In the genomic region with DNA sequence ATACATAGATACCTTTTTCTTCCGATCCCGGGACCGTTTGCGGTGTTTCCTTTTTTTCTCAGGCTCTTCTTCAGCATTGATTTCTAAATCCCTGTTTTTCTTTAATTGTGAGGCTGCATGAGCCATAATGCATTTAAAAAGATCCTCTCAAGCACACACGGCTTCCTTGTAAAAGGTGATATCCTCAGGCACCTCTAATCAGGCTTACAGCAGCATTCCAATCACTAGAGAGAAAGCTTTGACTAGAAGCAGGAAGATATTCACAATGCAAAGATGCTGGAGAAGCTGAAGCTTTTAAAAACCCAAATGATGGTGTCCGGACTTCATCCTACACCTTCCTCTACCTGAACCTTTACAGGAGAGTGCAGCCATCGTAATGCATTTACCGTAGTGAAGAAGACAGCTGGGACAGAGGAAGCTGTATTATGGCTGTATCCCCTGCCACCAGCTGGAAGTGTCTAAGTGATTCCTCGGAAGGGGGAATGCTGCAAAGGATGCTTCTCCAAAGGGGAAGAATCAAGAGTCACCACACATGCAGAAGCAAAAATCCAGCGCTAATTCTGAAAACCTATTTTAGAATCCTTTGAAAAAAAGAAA, we compare ENCODE assay signal across 8 cellular contexts. TPM values are rescaled to one million over a fixed set of nuclear protein-coding genes. Genes with fewer than 3 reads are reported as not detected.
DNase-seq lines count a peak whose midpoint lies in the region; ATAC-seq, FAIRE-seq and TF ChIP-seq lines count a peak whose summit lies in the region.

A gene (minus strand): TSS at position 463 of the 597 bp plus-strand sequence. CDS start 337 bp downstream, at position 126.

- in situ Hi-C loops in gastrocnemius medialis (cut with MboI; ENCODE audit: low sequenced_read_pairs in 4 of 4): no loop called here

- no peaks in the 10 kb centered on the region for H3K36me3 Mint-ChIP-seq in activated CD4-positive, alpha-beta memory T cell treated with anti-CD3 and anti-CD28 coated beads, Interleukin-2, amount 10 ng/mL, durations not matched to agents 7 days and 5 days (ENCODE audit: low read depth)

- peaks cover 7 to 10% of the 10 kb centered on the region in 2 donors for H3K4me1 ChIP-seq in kidney (ENCODE audit: control insufficient read depth in 1 of 2, insufficient read depth in 1 of 2, low read depth in 1 of 2, low read length in 2 of 2)
- H3K4me1 ChIP-seq in gastrocnemius medialis: no peaks in the 10 kb centered on the region

- H3K9ac ChIP-seq in kidney (ENCODE audit: low read length in 2 of 2): no peak within 1 kb of the TSS

- peaks cover 8% of the 10 kb centered on the region for H3K4me1 Mint-ChIP-seq in activated CD4-positive, alpha-beta memory T cell treated with anti-CD3 and anti-CD28 coated beads, Interleukin-2, amount 10 ng/mL, durations not matched to agents 7 days and 5 days

- ATAC-seq in gastrocnemius medialis: no peak
- ATAC-seq in HG02870 (IDR thresholded peaks at IDR 0.05; ENCODE audit: unreplicated experiment): no peak
- no peak for ATAC-seq in HG03097 (IDR thresholded peaks at IDR 0.05; ENCODE audit: low FRiP score, unreplicated experiment)

- no peaks in the 10 kb centered on the region for H3K9me3 Mint-ChIP-seq in activated CD4-positive, alpha-beta memory T cell treated with anti-CD3 and anti-CD28 coated beads, Interleukin-2, amount 10 ng/mL, durations not matched to agents 7 days and 5 days

- no peak within 1 kb of the TSS for H3K4me3 Mint-ChIP-seq in activated CD4-positive, alpha-beta memory T cell treated with anti-CD3 and anti-CD28 coated beads, Interleukin-2, amount 10 ng/mL, durations not matched to agents 7 days and 5 days

- no peaks in the 10 kb centered on the region for H3K9me3 ChIP-seq in kidney (ENCODE audit: control insufficient read depth in 1 of 2, low read length in 2 of 2)
- no peaks in the 10 kb centered on the region for H3K9me3 ChIP-seq in gastrocnemius medialis

- FAIRE-seq in kidney (lab: Jason Lieb, UNC): no peak

- CTCF ChIA-PET in activated CD4-positive, alpha-beta memory T cell treated with anti-CD3 and anti-CD28 coated beads, Interleukin-2, amount 10 ng/mL, durations not matched to agents 7 days and 5 days (lab: Charles Lee): no interaction called here

- no peaks in the 10 kb centered on the region for H3K27me3 Mint-ChIP-seq in activated CD4-positive, alpha-beta memory T cell treated with anti-CD3 and anti-CD28 coated beads, Interleukin-2, amount 10 ng/mL, durations not matched to agents 7 days and 5 days

- H3K27me3 ChIP-seq in H7 (ENCODE audit: control insufficient read depth, insufficient read depth, low read length) (peaks cover 2% of the 10 kb centered on the region; the same call in 1 of the 2 replicates), gastrocnemius medialis (no peaks in the 10 kb centered on the region)

- intact Hi-C loops in kidney (cut with DNase I) (no loop called here), gastrocnemius medialis (cut with DNase I; ENCODE audit: low total_unique reads) (no loop called here)

- DNase-seq in H7: no peak
- no peak for DNase-seq in activated CD4-positive, alpha-beta memory T cell treated with anti-CD3 and anti-CD28 coated beads, Interleukin-2, amount 10 ng/mL, durations not matched to agents 7 days and 5 days
- no peak for DNase-seq in kidney
- no peak for DNase-seq in gastrocnemius medialis
- DNase-seq in activated CD8-positive, alpha-beta memory T cell treated with anti-CD3 and anti-CD28 coated beads, Interleukin-2, amount 50 U/mL, for 4 hours: no peak
- DNase-seq in epidermal melanocyte (ENCODE audit: insufficient read length, low spot score): no peak

- no peak within 1 kb of the TSS for H3K4me3 ChIP-seq in H7 (ENCODE audit: insufficient read depth, low read depth, low read length)
- H3K4me3 ChIP-seq in kidney (ENCODE audit: low read length in 2 of 2): no peak within 1 kb of the TSS
- no peak within 1 kb of the TSS for H3K4me3 ChIP-seq in gastrocnemius medialis

- H3K36me3 ChIP-seq in H7 (replicated peaks; ENCODE audit: control insufficient read depth, insufficient read depth, low read length) (no peaks in the 10 kb centered on the region), kidney (ENCODE audit: control insufficient read depth in 1 of 2, insufficient read depth in 2 of 2, low read length in 2 of 2) (no peaks in the 10 kb centered on the region), gastrocnemius medialis (no peaks in the 10 kb centered on the region)

- H3K27ac Mint-ChIP-seq in activated CD4-positive, alpha-beta memory T cell treated with anti-CD3 and anti-CD28 coated beads, Interleukin-2, amount 10 ng/mL, durations not matched to agents 7 days and 5 days: no peak within 1 kb of the TSS

- TF ChIP-seq POLR2A in gastrocnemius medialis (IDR thresholded peaks at IDR 0.05): no peak

- H3K27ac ChIP-seq in kidney (ENCODE audit: low read depth in 2 of 2, low read length in 2 of 2) (no peak within 1 kb of the TSS), gastrocnemius medialis (no peak within 1 kb of the TSS)

- no peak for TF ChIP-seq CTCF in kidney (IDR thresholded peaks at IDR 0.05; ENCODE audit: borderline replicate concordance, extremely low read depth, insufficient read depth)
- no peak for TF ChIP-seq CTCF in gastrocnemius medialis (IDR thresholded peaks at IDR 0.05 in 4 of 5, conservative IDR thresholded peaks at IDR 0.05 in 1 of 5)

- POLR2A ChIA-PET in activated CD4-positive, alpha-beta memory T cell treated with anti-CD3 and anti-CD28 coated beads, Interleukin-2, amount 10 ng/mL, durations not matched to agents 7 days and 5 days (lab: Charles Lee): no interaction called here

RNA-seq across cellular contexts. Expression of the gene that starts here (rescaled TPM):
- total RNA-seq in H7 (2014; rRNA removed; shearing (Covaris generic)): 21.7 and 38.6 TPM in 2 replicates
- total RNA-seq in activated CD4-positive, alpha-beta memory T cell treated with anti-CD3 and anti-CD28 coated beads, Interleukin-2, amount 10 ng/mL, durations not matched to agents 7 days and 5 days: 10 to 100 TPM; 15.0 to 19.1 TPM
- 214 TPM for total RNA-seq in kidney
- 38.2 TPM for polyA plus RNA-seq in kidney (ENCODE audit: insufficient read depth, low read depth, low replicate concordance)
- total RNA-seq in gastrocnemius medialis: 100 to 1,000 TPM; 125 to 171 (median 149) TPM
